Comparison of ENCODE assay signal across 36 cellular contexts in genomic region chr11:85912414-85912813, GRCh38. TPM values are rescaled to one million over a fixed set of nuclear protein-coding genes. Genes with fewer than 3 reads are reported as not detected.
"Had no signal": no experiment of that assay in that cellular context is flagged by ENCODE, and none has a peak within 500 bp of the region (broad histone marks: within the 10 kb centered on the region; RNA-seq: fewer than 3 reads in every experiment).

No MANE protein-coding gene starts in this region.

- ATAC-seq: effector memory CD8-positive, alpha-beta T cell; esophagus mucosa; heart right ventricle; left cardiac atrium; left lung; naive thymus-derived CD8-positive, alpha-beta T cell; right cardiac atrium; stimulated activated effector memory CD8-positive, alpha-beta T cell treated with anti-CD3 and anti-CD28 coated beads, Interleukin-12 subunit alpha, Interleukin-12 subunit beta, amount 100 ng/mL, for 72 hours; stimulated activated naive CD8-positive, alpha-beta T cell treated with anti-CD3 and anti-CD28 coated beads, Interleukin-15, Interleukin-2, amounts not matched to agents 100 U/mL and 50 U/mL, for 24 hours had no signal

- H3K4me1 Mint-ChIP-seq: naive thymus-derived CD8-positive, alpha-beta T cell; stimulated activated effector memory CD8-positive, alpha-beta T cell treated with anti-CD3 and anti-CD28 coated beads, Interleukin-12 subunit alpha, Interleukin-12 subunit beta, amount 100 ng/mL, for 72 hours had no signal

- H3K27ac ChIP-seq: epithelial cell of prostate, heart right ventricle, left lung, prostate gland, sigmoid colon, testis, tibial artery, upper lobe of left lung had no signal

- H3K9me3 Mint-ChIP-seq: effector memory CD8-positive, alpha-beta T cell; stimulated activated effector memory CD8-positive, alpha-beta T cell treated with anti-CD3 and anti-CD28 coated beads, Interleukin-12 subunit alpha, Interleukin-12 subunit beta, amount 100 ng/mL, for 72 hours had no signal

- H3K4me1 ChIP-seq: prostate gland, sigmoid colon, testis, tibial artery, upper lobe of left lung had no signal

- H3K9me3 ChIP-seq: left lung, prostate gland, testis had no signal

- H3K36me3 Mint-ChIP-seq: naive thymus-derived CD8-positive, alpha-beta T cell; stimulated activated effector memory CD8-positive, alpha-beta T cell treated with anti-CD3 and anti-CD28 coated beads, Interleukin-12 subunit alpha, Interleukin-12 subunit beta, amount 100 ng/mL, for 72 hours had no signal

- H3K27ac Mint-ChIP-seq: effector memory CD8-positive, alpha-beta T cell; nephron progenitor cell; stimulated activated effector memory CD8-positive, alpha-beta T cell treated with anti-CD3 and anti-CD28 coated beads, Interleukin-12 subunit alpha, Interleukin-12 subunit beta, amount 100 ng/mL, for 72 hours had no signal

- H3K36me3 ChIP-seq: heart right ventricle, left lung, prostate gland, sigmoid colon, tibial artery, upper lobe of left lung had no signal

- H3K4me3 Mint-ChIP-seq: effector memory CD8-positive, alpha-beta T cell; naive thymus-derived CD8-positive, alpha-beta T cell; nephron progenitor cell; stimulated activated effector memory CD8-positive, alpha-beta T cell treated with anti-CD3 and anti-CD28 coated beads, Interleukin-12 subunit alpha, Interleukin-12 subunit beta, amount 100 ng/mL, for 72 hours had no signal

- H3K4me3 ChIP-seq: heart right ventricle, left lung, prostate gland, sigmoid colon, testis, tibial artery, upper lobe of left lung had no signal

- H3K27me3 ChIP-seq: heart right ventricle, left lung, sigmoid colon, testis, tibial artery, upper lobe of left lung had no signal

- FAIRE-seq: islet of Langerhans, urothelium cell line had no signal

- DNase-seq: cortex of kidney; effector memory CD8-positive, alpha-beta T cell; foreskin melanocyte; glutamatergic neuron; heart right ventricle; hippocampal formation; left cardiac atrium; left lung; naive thymus-derived CD8-positive, alpha-beta T cell; nephron progenitor cell; nucleus accumbens; right cardiac atrium; sigmoid colon; stimulated activated CD4-positive, alpha-beta T cell treated with anti-CD3 and anti-CD28 coated beads, Interleukin-2, amount 100 ng/mL, for 24 hours; stimulated activated CD4-positive, alpha-beta T cell treated with anti-CD3 and anti-CD28 coated beads, Interleukin-4, amount 100 ng/mL, for 24 hours; stimulated activated naive CD8-positive, alpha-beta T cell treated with anti-CD3 and anti-CD28 coated beads, Interleukin-15, Interleukin-2, amounts not matched to agents 100 U/mL and 50 U/mL, for 24 hours; substantia nigra; testis; tibial artery; upper lobe of left lung had no signal

- H3K27me3 Mint-ChIP-seq: effector memory CD8-positive, alpha-beta T cell had no signal

RNA-seq across cellular contexts. Expression of gene CCDC83, which starts 57.2 kb away (rescaled TPM):
- total RNA-seq: dermis microvascular lymphatic vessel endothelial cell; esophagus mucosa; heart right ventricle; kidney epithelial cell; left cardiac atrium; left lung; lower leg skin; lung microvascular endothelial cell; mesenteric fat pad; myocyte; naive thymus-derived CD8-positive, alpha-beta T cell; osteocyte; renal cortical epithelial cell; right cardiac atrium; sigmoid colon; skeletal muscle tissue; upper lobe of left lung had no signal
- polyA plus RNA-seq: fibroblast of lung; heart right ventricle; naive thymus-derived CD8-positive, alpha-beta T cell; right cardiac atrium; sigmoid colon had no signal
